Comparison of ENCODE assay signal across 8 cellular contexts in the genomic region with DNA sequence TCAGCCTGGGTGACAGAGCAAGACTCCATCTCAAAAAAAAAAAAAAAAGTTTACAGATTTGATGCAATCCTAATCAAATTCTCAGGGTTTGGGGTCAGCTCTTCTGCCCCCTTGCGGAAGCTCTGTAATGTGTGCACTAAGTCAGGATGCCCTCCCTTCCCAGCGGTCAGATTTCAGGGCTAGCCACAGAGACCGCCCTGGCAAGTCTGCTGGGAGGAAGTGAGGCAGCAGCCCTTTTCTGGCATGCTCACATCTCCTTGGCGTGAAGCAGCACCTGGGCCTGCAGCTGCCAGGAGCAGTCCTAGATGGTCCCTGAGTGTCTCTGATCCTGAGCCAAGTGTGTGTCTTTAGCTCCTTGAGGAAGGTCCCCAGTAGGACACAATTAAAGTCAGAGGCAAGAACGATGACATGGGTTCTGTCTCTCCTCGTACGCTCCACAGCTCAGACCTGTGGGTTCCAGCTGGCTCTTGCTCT. TPM values are rescaled to one million over a fixed set of nuclear protein-coding genes. Genes with fewer than 3 reads are reported as not detected.
DNase-seq lines count a peak whose midpoint lies in the region; ATAC-seq and TF ChIP-seq lines count a peak whose summit lies in the region.

No MANE protein-coding gene starts in this region.

- H3K27ac Mint-ChIP-seq in activated naive CD8-positive, alpha-beta T cell treated with anti-CD3 and anti-CD28 coated beads, Interleukin-2, amount 10 ng/mL, durations not matched to agents 7 days and 5 days, result no peak overlapping the region

- no peak for TF ChIP-seq POLR2A in heart left ventricle (IDR thresholded peaks at IDR 0.05)

- H3K9me3 Mint-ChIP-seq in activated naive CD8-positive, alpha-beta T cell treated with anti-CD3 and anti-CD28 coated beads, Interleukin-2, amount 10 ng/mL, durations not matched to agents 7 days and 5 days, result peaks cover 2% of the 10 kb centered on the region

- no peak overlapping the region for H3K4me3 ChIP-seq in heart left ventricle

- no peaks in the 10 kb centered on the region for H3K36me3 ChIP-seq in heart left ventricle

- DNase-seq in Ammon's horn (ENCODE audit: low spot score) (peak; percentile 77), T follicular helper cell (ENCODE audit: low read depth) (peak; percentile 46), heart left ventricle (peak; percentile 67 to 81 (median 75)), renal cortical epithelial cell (ENCODE audit: low read depth) (peak; percentile 80), OCI-M2 (lab: John Stamatoyannopoulos, UW; ENCODE audit: unreplicated experiment) (no peak)
- peak; percentile 80 for DNase-seq in activated naive CD8-positive, alpha-beta T cell treated with anti-CD3 and anti-CD28 coated beads, Interleukin-2, amount 10 ng/mL, durations not matched to agents 7 days and 5 days

- H3K4me1 ChIP-seq in heart left ventricle, result peaks cover 0 to 12% (median 1%) of the 10 kb centered on the region in 12 donors

- peaks cover 12% of the 10 kb centered on the region for H3K27me3 Mint-ChIP-seq in activated naive CD8-positive, alpha-beta T cell treated with anti-CD3 and anti-CD28 coated beads, Interleukin-2, amount 10 ng/mL, durations not matched to agents 7 days and 5 days

- peaks cover 10% of the 10 kb centered on the region for H3K4me1 Mint-ChIP-seq in activated naive CD8-positive, alpha-beta T cell treated with anti-CD3 and anti-CD28 coated beads, Interleukin-2, amount 10 ng/mL, durations not matched to agents 7 days and 5 days

- no peak overlapping the region for H3K4me3 Mint-ChIP-seq in activated naive CD8-positive, alpha-beta T cell treated with anti-CD3 and anti-CD28 coated beads, Interleukin-2, amount 10 ng/mL, durations not matched to agents 7 days and 5 days

- TF ChIP-seq CTCF in LNCAP (IDR thresholded peaks at IDR 0.05) (peak; percentile 69), heart left ventricle (IDR thresholded peaks at IDR 0.05) (peak; percentile 63 to 86 (median 75))

- POLR2A ChIA-PET in activated naive CD8-positive, alpha-beta T cell treated with anti-CD3 and anti-CD28 coated beads, Interleukin-2, amount 10 ng/mL, durations not matched to agents 7 days and 5 days (lab: Charles Lee), result interaction anchor here (0.6 to 2.7 kb wide), 11 partner anchors 10 to 317 kb away, joined by 3 to 32 read pairs (median 3); partner anchors contain the start of genes APOBEC3B and CBX6

- peaks cover 0 to 5% (median 0%) of the 10 kb centered on the region in 9 donors for H3K27me3 ChIP-seq in heart left ventricle

- intact Hi-C loops in heart left ventricle (cut with DNase I), result loop anchor here (1.0 to 10.0 kb wide), 11 partner anchors 131 to 312 kb away; partner anchors contain the start of genes CBX6 (in 3 of the 10) and RPL3 (in 2 of the 10)

- WGBS in heart left ventricle, 4 donors, result 6 to 13% (median 11%) methylated on average over 6 to 7 of the region's 7 CpGs

- no peak overlapping the region for H3K27ac ChIP-seq in heart left ventricle

- peak; percentile 55 for ATAC-seq in GM19023 (IDR thresholded peaks at IDR 0.05; ENCODE audit: unreplicated experiment)
- ATAC-seq in activated naive CD8-positive, alpha-beta T cell treated with anti-CD3 and anti-CD28 coated beads, Interleukin-2, amount 10 ng/mL, durations not matched to agents 7 days and 5 days (ENCODE audit: low read depth), result peak; percentile 95
- ATAC-seq in heart left ventricle, result peak; percentile 81 to 94 (median 92)

- H3K9me3 ChIP-seq in heart left ventricle, result no peaks in the 10 kb centered on the region

- H3K36me3 Mint-ChIP-seq in activated naive CD8-positive, alpha-beta T cell treated with anti-CD3 and anti-CD28 coated beads, Interleukin-2, amount 10 ng/mL, durations not matched to agents 7 days and 5 days, result no peaks in the 10 kb centered on the region

RNA-seq across cellular contexts. Expression of gene APOBEC3C, which starts 10.9 kb away (rescaled TPM):
- total RNA-seq in activated naive CD8-positive, alpha-beta T cell treated with anti-CD3 and anti-CD28 coated beads, Interleukin-2, amount 10 ng/mL, durations not matched to agents 7 days and 5 days, result 100 to 1,000 TPM; 120 to 124 TPM
- total RNA-seq in heart left ventricle (10 to 100 TPM in 8 of 9 donors, 1 to 10 TPM in 1; 7.3 to 53.8 (median 26.3) TPM), renal cortical epithelial cell (8.0 TPM in 2 replicates)
- 10 to 100 TPM; 12.3 to 24.9 TPM for polyA plus RNA-seq in heart left ventricle

RNA-seq across cellular contexts. Expression of gene APOBEC3D, which starts 17.7 kb away (rescaled TPM):
- total RNA-seq in activated naive CD8-positive, alpha-beta T cell treated with anti-CD3 and anti-CD28 coated beads, Interleukin-2, amount 10 ng/mL, durations not matched to agents 7 days and 5 days, result 10 to 100 TPM; 46.8 to 47.4 TPM
- 1 to 10 TPM in 4 of 9 donors, under 1 TPM in 5; 0.20 to 4.7 (median 0.87) TPM for total RNA-seq in heart left ventricle
- 1 to 10 TPM in 1 of 2 donors, under 1 TPM in 1; 0.80 to 1.4 TPM for polyA plus RNA-seq in heart left ventricle
- 0.17 and 0.55 TPM in 2 replicates for total RNA-seq in renal cortical epithelial cell

RNA-seq across cellular contexts. Expression of gene APOBEC3B, which starts 21.1 kb away (rescaled TPM):
- 1 to 10 TPM; 7.1 to 7.2 TPM for total RNA-seq in activated naive CD8-positive, alpha-beta T cell treated with anti-CD3 and anti-CD28 coated beads, Interleukin-2, amount 10 ng/mL, durations not matched to agents 7 days and 5 days
- total RNA-seq in heart left ventricle, result 10 to 100 TPM in 1 of 9 donors, 1 to 10 TPM in 3, under 1 TPM in 3, not detected in 2; 0.49 to 10.3 (median 1.1) TPM
- polyA plus RNA-seq in heart left ventricle, result 1 to 10 TPM in 1 of 2 donors, under 1 TPM in 1; 0.85 to 1.0 TPM
- 0.15 and 4.0 TPM in 2 replicates for total RNA-seq in renal cortical epithelial cell

RNA-seq across cellular contexts. Expression of gene APOBEC3F, which starts 37.5 kb away (rescaled TPM):
- 10 to 100 TPM; 41.4 to 45.1 TPM for total RNA-seq in activated naive CD8-positive, alpha-beta T cell treated with anti-CD3 and anti-CD28 coated beads, Interleukin-2, amount 10 ng/mL, durations not matched to agents 7 days and 5 days
- total RNA-seq in heart left ventricle, result 10 to 100 TPM in 2 of 9 donors, 1 to 10 TPM in 7; 1.2 to 18.2 (median 4.3) TPM
- 1 to 10 TPM; 1.4 to 9.6 TPM for polyA plus RNA-seq in heart left ventricle
- total RNA-seq in renal cortical epithelial cell, result 4.2 and 4.7 TPM in 2 replicates

RNA-seq across cellular contexts. Expression of gene APOBEC3A, which starts 45.8 kb away (rescaled TPM):
- total RNA-seq in activated naive CD8-positive, alpha-beta T cell treated with anti-CD3 and anti-CD28 coated beads, Interleukin-2, amount 10 ng/mL, durations not matched to agents 7 days and 5 days, result not detected
- total RNA-seq in heart left ventricle (1 to 10 TPM in 3 of 9 donors, under 1 TPM in 3, not detected in 3; 0.36 to 7.7 (median 1.4) TPM), renal cortical epithelial cell (2.1 TPM in 1 of 2 replicates, not detected in the other)
- 1 to 10 TPM in 1 of 2 donors, under 1 TPM in 1; 0.58 to 1.4 TPM for polyA plus RNA-seq in heart left ventricle

Comparison
In these comparisons a context has a peak if more than half of its experiments do, and no peak if none do; other contexts are left out.
1. RNA of gene APOBEC3D, which starts 17.7 kb away (total RNA-seq): 46.8 to 47.4 TPM in activated naive CD8-positive, alpha-beta T cell treated with anti-CD3 and anti-CD28 coated beads, Interleukin-2, amount 10 ng/mL, durations not matched to agents 7 days and 5 days; 0.20 to 4.7 TPM in heart left ventricle and 0.17 to 0.55 TPM in renal cortical epithelial cell; every median in the first group is over 4 times any median in the second.
2. Peak in every context shown above with its lines, with median percentiles within 50 percentile points of each other: ATAC-seq.